ENCODE assay signal across 38 cellular contexts in the genomic region with DNA sequence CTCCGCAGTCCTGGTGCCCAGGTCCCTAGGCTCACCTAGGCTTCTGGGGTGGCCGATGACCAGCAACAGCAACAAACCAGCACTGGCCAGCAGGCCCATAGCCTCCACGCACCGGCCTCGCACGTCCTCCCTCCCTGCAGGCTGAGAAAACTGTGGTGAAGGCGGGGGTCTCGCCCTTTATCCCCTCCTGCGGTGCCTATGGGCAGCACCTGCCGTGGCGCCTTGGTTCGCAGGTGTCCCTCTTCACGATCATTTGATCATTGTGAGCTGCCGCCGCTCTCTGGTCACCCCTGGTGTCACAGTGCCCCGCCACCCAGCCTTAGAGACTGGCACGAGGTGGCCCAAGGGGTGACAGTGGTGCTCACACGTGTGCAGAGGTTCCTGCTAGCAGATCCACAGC. TPM values are rescaled to one million over a fixed set of nuclear protein-coding genes. Genes with fewer than 3 reads are reported as not detected.
"Had no signal": no experiment of that assay in that cellular context is flagged by ENCODE, and none has a peak within 500 bp of the region (broad histone marks: within the 10 kb centered on the region; RNA-seq: fewer than 3 reads in every experiment).

OVCH1 (minus strand) TSS at position 99 of the 400 bp plus-strand sequence; CDS start at position 99, 0 bp downstream.

- H3K9me3 Mint-ChIP-seq: activated B cell treated with CpG ODN at 0.5 μM for 24 hours; activated CD4-positive, alpha-beta memory T cell treated with anti-CD3 and anti-CD28 coated beads for 36 hours; activated CD4-positive, alpha-beta T cell treated with anti-CD3 and anti-CD28 coated beads, Interleukin-2, amount 10 ng/mL, durations not matched to agents 24 days and 14 days; activated CD8-positive, alpha-beta T cell treated with anti-CD3 and anti-CD28 coated beads for 36 hours; activated naive CD4-positive, alpha-beta T cell treated with anti-CD3 and anti-CD28 coated beads for 36 hours; activated naive CD4-positive, alpha-beta T cell treated with anti-CD3 and anti-CD28 coated beads, Interleukin-2, amount 50 U/mL, for 72 hours; activated naive CD8-positive, alpha-beta T cell treated with anti-CD3 and anti-CD28 coated beads for 36 hours; activated T-cell treated with anti-CD3 and anti-CD28 coated beads, Interleukin-2, amount 50 U/mL, for 4 hours; activated T-cell treated with anti-CD3 and anti-CD28 coated beads, Interleukin-2, amount 50 U/mL, for 72 hours; activated T-helper 1 cell treated with anti-CD3 and anti-CD28 coated beads, Interleukin-12 subunit alpha, Interleukin-12 subunit beta, Interleukin-2, Interleukin-4 antibody, amounts not matched to agents 30 ng/mL and 10 ng/mL and 1 ng/mL, durations not matched to agents 14 hours and 24 hours and 36 hours; activated T-helper 17 cell treated with anti-CD3 and anti-CD28 coated beads, Interleukin-2, amount 50 U/mL, for 72 hours; T-helper 1 cell treated with Interleukin-12 subunit alpha and Interleukin-12 subunit beta and Interleukin-4 antibody, amounts not matched to agents 30 μg/mL and 1 μg/mL, for 36 hours; T-helper 2 cell treated with Interferon-gamma antibody and Interleukin-4, amounts not matched to agents 5 μg/mL and 100 μg/mL, for 36 hours had no signal

- H3K27ac ChIP-seq: adrenal gland, body of pancreas, brain microvascular endothelial cell, breast epithelium, VCaP had no signal

- H3K36me3 Mint-ChIP-seq: activated CD4-positive, alpha-beta memory T cell treated with anti-CD3 and anti-CD28 coated beads for 36 hours; activated naive CD4-positive, alpha-beta T cell treated with anti-CD3 and anti-CD28 coated beads, Interleukin-2, amount 50 U/mL, for 72 hours; activated naive CD8-positive, alpha-beta T cell treated with anti-CD3 and anti-CD28 coated beads for 36 hours had no signal

- H3K4me1 ChIP-seq: adrenal gland, body of pancreas, breast epithelium had no signal

- H3K27ac Mint-ChIP-seq: activated B cell treated with CpG ODN at 0.5 μM for 24 hours; activated CD4-positive, alpha-beta memory T cell treated with anti-CD3 and anti-CD28 coated beads for 36 hours; activated CD4-positive, alpha-beta T cell treated with anti-CD3 and anti-CD28 coated beads, Interleukin-2, amount 10 ng/mL, durations not matched to agents 24 days and 14 days; activated CD8-positive, alpha-beta T cell treated with anti-CD3 and anti-CD28 coated beads for 36 hours; activated naive CD4-positive, alpha-beta T cell treated with anti-CD3 and anti-CD28 coated beads for 36 hours; activated naive CD4-positive, alpha-beta T cell treated with anti-CD3 and anti-CD28 coated beads, Interleukin-2, amount 50 U/mL, for 72 hours; activated naive CD8-positive, alpha-beta T cell treated with anti-CD3 and anti-CD28 coated beads for 36 hours; activated T-cell treated with anti-CD3 and anti-CD28 coated beads, Interleukin-2, amount 50 U/mL, for 72 hours; activated T-helper 1 cell treated with anti-CD3 and anti-CD28 coated beads, Interleukin-12 subunit alpha, Interleukin-12 subunit beta, Interleukin-2, Interleukin-4 antibody, amounts not matched to agents 30 ng/mL and 10 ng/mL and 1 ng/mL, durations not matched to agents 14 hours and 24 hours and 36 hours; activated T-helper 17 cell treated with anti-CD3 and anti-CD28 coated beads, Interleukin-2, amount 50 U/mL, for 72 hours; T-helper 1 cell treated with Interleukin-12 subunit alpha and Interleukin-12 subunit beta and Interleukin-4 antibody, amounts not matched to agents 30 μg/mL and 1 μg/mL, for 36 hours; T-helper 2 cell treated with Interferon-gamma antibody and Interleukin-4, amounts not matched to agents 5 μg/mL and 100 μg/mL, for 36 hours had no signal

- H3K4me3 Mint-ChIP-seq: activated B cell treated with CpG ODN at 0.5 μM for 24 hours; activated CD4-positive, alpha-beta memory T cell treated with anti-CD3 and anti-CD28 coated beads for 36 hours; activated CD4-positive, alpha-beta T cell treated with anti-CD3 and anti-CD28 coated beads, Interleukin-2, amount 10 ng/mL, durations not matched to agents 24 days and 14 days; activated CD8-positive, alpha-beta T cell treated with anti-CD3 and anti-CD28 coated beads for 36 hours; activated naive CD4-positive, alpha-beta T cell treated with anti-CD3 and anti-CD28 coated beads for 36 hours; activated naive CD8-positive, alpha-beta T cell treated with anti-CD3 and anti-CD28 coated beads for 36 hours; activated T-cell treated with anti-CD3 and anti-CD28 coated beads, Interleukin-2, amount 50 U/mL, for 4 hours; activated T-cell treated with anti-CD3 and anti-CD28 coated beads, Interleukin-2, amount 50 U/mL, for 72 hours; activated T-helper 1 cell treated with anti-CD3 and anti-CD28 coated beads, Interleukin-12 subunit alpha, Interleukin-12 subunit beta, Interleukin-2, Interleukin-4 antibody, amounts not matched to agents 30 ng/mL and 10 ng/mL and 1 ng/mL, durations not matched to agents 14 hours and 24 hours and 36 hours; activated T-helper 17 cell treated with anti-CD3 and anti-CD28 coated beads, Interleukin-2, amount 50 U/mL, for 72 hours; T-helper 1 cell treated with Interleukin-12 subunit alpha and Interleukin-12 subunit beta and Interleukin-4 antibody, amounts not matched to agents 30 μg/mL and 1 μg/mL, for 36 hours; T-helper 2 cell treated with Interferon-gamma antibody and Interleukin-4, amounts not matched to agents 5 μg/mL and 100 μg/mL, for 36 hours had no signal

- H3K27me3 ChIP-seq: adrenal gland, body of pancreas, brain microvascular endothelial cell, breast epithelium had no signal

- DNase-seq: activated B cell treated with CpG ODN at 0.5 μM for 24 hours; activated CD4-positive, alpha-beta memory T cell treated with anti-CD3 and anti-CD28 coated beads for 36 hours; activated CD4-positive, alpha-beta T cell treated with anti-CD3 and anti-CD28 coated beads for 4 hours; activated CD4-positive, alpha-beta T cell treated with anti-CD3 and anti-CD28 coated beads, Interleukin-2, amount 10 ng/mL, durations not matched to agents 24 days and 14 days; activated CD4-positive, alpha-beta T cell treated with anti-CD3 and anti-CD28 coated beads, Interleukin-2, amount 50 U/mL, for 1 hour; activated CD4-positive, alpha-beta T cell treated with anti-CD3 and anti-CD28 coated beads, Interleukin-2, amount 50 U/mL, for 4 hours; activated CD4-positive, CD25-positive, alpha-beta regulatory T cell treated with anti-CD3 and anti-CD28 coated beads, Interleukin-2, amount 50 U/mL, for 72 hours; activated CD8-positive, alpha-beta memory T cell treated with anti-CD3 and anti-CD28 coated beads, Interleukin-2, amount 50 U/mL, for 4 hours; activated CD8-positive, alpha-beta T cell treated with anti-CD3 and anti-CD28 coated beads for 36 hours; activated effector memory CD4-positive, alpha-beta T cell treated with anti-CD3 and anti-CD28 coated beads, Interleukin-2, amount 50 U/mL, for 16 hours; activated gamma-delta T cell treated with Interleukin-2 at 50 U/mL for 16 hours; activated naive CD4-positive, alpha-beta T cell; activated naive CD4-positive, alpha-beta T cell treated with anti-CD3 and anti-CD28 coated beads for 36 hours; activated naive CD4-positive, alpha-beta T cell treated with anti-CD3 and anti-CD28 coated beads, Interleukin-2, amount 50 U/mL, for 16 hours; activated naive CD8-positive, alpha-beta T cell treated with anti-CD3 and anti-CD28 coated beads for 36 hours; activated T-cell treated with anti-CD3 and anti-CD28 coated beads for 4 hours; activated T-cell treated with anti-CD3 and anti-CD28 coated beads, Interleukin-2, amount 50 U/mL, for 1 hour; activated T-cell treated with anti-CD3 and anti-CD28 coated beads, Interleukin-2, amount 50 U/mL, for 4 hours; activated T-cell treated with anti-CD3 and anti-CD28 coated beads, Interleukin-2, amount 50 U/mL, for 72 hours; adrenal gland; amniotic stem cell; aorta; body of pancreas; brain microvascular endothelial cell; central memory CD4-positive, alpha-beta T cell; T-helper 1 cell; T-helper 2 cell; T-helper 9 cell had no signal

- H3K36me3 ChIP-seq: adrenal gland, brain microvascular endothelial cell, breast epithelium had no signal

- H3K9me3 ChIP-seq: adrenal gland, body of pancreas, breast epithelium had no signal

- H3K4me1 Mint-ChIP-seq: activated CD4-positive, alpha-beta T cell treated with anti-CD3 and anti-CD28 coated beads, Interleukin-2, amount 10 ng/mL, durations not matched to agents 24 days and 14 days; activated naive CD8-positive, alpha-beta T cell treated with anti-CD3 and anti-CD28 coated beads for 36 hours; activated T-helper 17 cell treated with anti-CD3 and anti-CD28 coated beads, Interleukin-2, amount 50 U/mL, for 72 hours had no signal

- H3K4me3 ChIP-seq: adrenal gland, body of pancreas, breast epithelium had no signal

- ATAC-seq: activated CD8-positive, alpha-beta T cell treated with anti-CD3 and anti-CD28 coated beads for 36 hours; activated naive CD4-positive, alpha-beta T cell treated with anti-CD3 and anti-CD28 coated beads, Interleukin-2, amount 50 U/mL, for 72 hours; activated T-cell treated with anti-CD3 and anti-CD28 coated beads, Interleukin-2, amount 50 U/mL, for 4 hours; activated T-cell treated with anti-CD3 and anti-CD28 coated beads, Interleukin-2, amount 50 U/mL, for 72 hours; activated T-helper 17 cell treated with anti-CD3 and anti-CD28 coated beads, Interleukin-2, amount 50 U/mL, for 72 hours; body of pancreas had no signal

RNA-seq across cellular contexts. Expression of gene OVCH1, which starts in this region (rescaled TPM):
- total RNA-seq: activated B cell treated with CpG ODN at 0.5 μM for 24 hours; activated CD4-positive, alpha-beta memory T cell treated with anti-CD3 and anti-CD28 coated beads for 36 hours; activated CD4-positive, alpha-beta T cell treated with anti-CD3 and anti-CD28 coated beads, Interleukin-2, amount 10 ng/mL, durations not matched to agents 24 days and 14 days; activated CD8-positive, alpha-beta memory T cell treated with anti-CD3 and anti-CD28 coated beads for 36 hours; activated CD8-positive, alpha-beta T cell treated with anti-CD3 and anti-CD28 coated beads for 36 hours; activated naive CD4-positive, alpha-beta T cell treated with anti-CD3 and anti-CD28 coated beads for 36 hours; activated naive CD4-positive, alpha-beta T cell treated with anti-CD3 and anti-CD28 coated beads, Interleukin-2, amount 50 U/mL, for 72 hours; activated naive CD8-positive, alpha-beta T cell treated with anti-CD3 and anti-CD28 coated beads for 36 hours; activated T-cell treated with anti-CD3 and anti-CD28 coated beads, Interleukin-2, amount 50 U/mL, for 4 hours; activated T-cell treated with anti-CD3 and anti-CD28 coated beads, Interleukin-2, amount 50 U/mL, for 72 hours; activated T-helper 1 cell treated with anti-CD3 and anti-CD28 coated beads, Interleukin-12 subunit alpha, Interleukin-12 subunit beta, Interleukin-2, Interleukin-4 antibody, amounts not matched to agents 30 ng/mL and 10 ng/mL and 1 ng/mL, durations not matched to agents 14 hours and 24 hours and 36 hours; activated T-helper 17 cell treated with anti-CD3 and anti-CD28 coated beads, Interleukin-2, amount 50 U/mL, for 72 hours; astrocyte; cardiac septum had no signal
